Comparison of ENCODE assay signal across 1 cellular context in the genomic region with DNA sequence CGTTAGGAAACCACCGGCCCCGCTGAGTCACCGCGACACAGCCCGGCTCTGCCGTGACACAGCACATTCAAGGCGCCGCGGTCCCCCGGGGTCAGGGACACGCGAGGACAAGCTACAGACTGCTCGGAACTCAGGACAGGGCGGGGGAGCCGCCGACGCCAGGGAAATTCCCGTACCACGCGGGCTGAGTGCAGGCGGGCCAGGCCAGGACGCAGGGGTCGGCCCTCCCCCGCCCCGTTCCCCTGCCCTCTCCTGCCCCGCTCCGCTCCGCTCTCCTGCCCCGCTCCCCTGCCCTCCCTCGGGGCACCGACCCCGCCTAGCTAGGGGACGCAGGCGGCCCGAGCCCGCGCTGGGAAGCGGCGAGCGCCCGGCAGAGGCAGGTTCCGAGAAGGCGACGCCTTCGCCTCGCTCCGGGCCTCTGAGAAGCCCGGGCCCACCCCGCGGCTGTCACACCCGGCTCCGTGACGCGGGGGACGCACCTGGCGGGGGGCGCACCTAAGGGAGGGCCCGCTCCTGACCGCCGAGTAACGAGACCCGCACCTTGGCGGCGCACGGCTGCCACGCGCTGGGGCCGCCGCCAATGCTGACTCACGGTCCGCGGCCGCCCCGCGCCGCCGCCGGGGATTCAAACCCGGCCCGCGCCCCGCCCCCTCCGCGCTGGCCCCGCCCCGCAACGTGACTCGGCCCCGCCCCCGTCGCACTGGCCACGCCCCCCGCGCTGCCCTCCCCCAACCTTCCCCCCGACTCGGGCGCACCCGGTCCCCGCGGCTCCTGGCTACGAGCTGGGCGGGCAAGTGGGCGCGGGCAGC.
TF ChIP-seq lines count a peak whose summit lies in the region.

No MANE protein-coding gene starts in this region.

TF ChIP-seq in HEK293, 187 proteins besides CTCF, POLR2A, EP300 and RAD21 (continued from another document and continues in another):
- TF ChIP-seq, protein P1, sequence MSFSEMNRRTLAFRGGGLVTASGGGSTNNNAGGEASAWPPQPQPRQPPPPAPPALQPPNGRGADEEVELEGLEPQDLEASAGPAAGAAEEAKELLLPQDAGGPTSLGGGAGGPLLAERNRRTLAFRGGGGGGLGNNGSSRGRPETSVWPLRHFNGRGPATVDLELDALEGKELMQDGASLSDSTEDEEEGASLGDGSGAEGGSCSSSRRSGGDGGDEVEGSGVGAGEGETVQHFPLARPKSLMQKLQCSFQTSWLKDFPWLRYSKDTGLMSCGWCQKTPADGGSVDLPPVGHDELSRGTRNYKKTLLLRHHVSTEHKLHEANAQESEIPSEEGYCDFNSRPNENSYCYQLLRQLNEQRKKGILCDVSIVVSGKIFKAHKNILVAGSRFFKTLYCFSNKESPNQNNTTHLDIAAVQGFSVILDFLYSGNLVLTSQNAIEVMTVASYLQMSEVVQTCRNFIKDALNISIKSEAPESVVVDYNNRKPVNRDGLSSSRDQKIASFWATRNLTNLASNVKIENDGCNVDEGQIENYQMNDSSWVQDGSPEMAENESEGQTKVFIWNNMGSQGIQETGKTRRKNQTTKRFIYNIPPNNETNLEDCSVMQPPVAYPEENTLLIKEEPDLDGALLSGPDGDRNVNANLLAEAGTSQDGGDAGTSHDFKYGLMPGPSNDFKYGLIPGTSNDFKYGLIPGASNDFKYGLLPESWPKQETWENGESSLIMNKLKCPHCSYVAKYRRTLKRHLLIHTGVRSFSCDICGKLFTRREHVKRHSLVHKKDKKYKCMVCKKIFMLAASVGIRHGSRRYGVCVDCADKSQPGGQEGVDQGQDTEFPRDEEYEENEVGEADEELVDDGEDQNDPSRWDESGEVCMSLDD (tag by site-specific recombination; IDR thresholded peaks at IDR 0.05) = no peak
- TF ChIP-seq ZNF645 (tag by site-specific recombination; IDR thresholded peaks at IDR 0.05) (no peak), ZNF580 (tag by site-specific recombination; IDR thresholded peaks at IDR 0.05) (no peak), WT1 (tag by site-specific recombination; IDR thresholded peaks at IDR 0.05) (no peak), PRDM1 (tag by site-specific recombination; IDR thresholded peaks at IDR 0.05) (no peak), ZNF391 (tag by site-specific recombination; IDR thresholded peaks at IDR 0.05; ENCODE audit: borderline replicate concordance, low read depth) (0 out of 2 replicates have a peak, but pooled peaks have one; percentile 15), ZFP37 (tag by site-specific recombination; IDR thresholded peaks at IDR 0.05) (peak; percentile 58; the same call in 1 of the 2 replicates), ZNF175 (tag by site-specific recombination; IDR thresholded peaks at IDR 0.05) (no peak), PRDM10 (tag by site-specific recombination; IDR thresholded peaks at IDR 0.05) (peak; percentile 55; the same call in 1 of the 2 replicates), SETDB1 (IDR thresholded peaks at IDR 0.05; ENCODE audit: insufficient read length, low read length) (no peak), HOXD13 (CRISPR knock-in tag; IDR thresholded peaks at IDR 0.05; ENCODE audit: borderline replicate concordance) (no peak), ZNF544 (tag by site-specific recombination; IDR thresholded peaks at IDR 0.05) (no peak), GLIS2 (tag by site-specific recombination; IDR thresholded peaks at IDR 0.05) (peak; percentile 77), ZNF610 (tag by site-specific recombination; IDR thresholded peaks at IDR 0.05; ENCODE audit: borderline replicate concordance) (no peak), ZNF514 (tag by site-specific recombination; IDR thresholded peaks at IDR 0.05) (no peak), ZNF747 (tag by site-specific recombination; IDR thresholded peaks at IDR 0.05) (no peak), RBAK (tag by site-specific recombination; IDR thresholded peaks at IDR 0.05) (no peak), ZNF571 (tag by site-specific recombination; IDR thresholded peaks at IDR 0.05) (no peak), ZNF48 (tag by site-specific recombination; IDR thresholded peaks at IDR 0.05) (no peak), GLI4 (tag by site-specific recombination; IDR thresholded peaks at IDR 0.05) (no peak; the same call in 1 of the 2 replicates), ZNF423 (tag by site-specific recombination; IDR thresholded peaks at IDR 0.05) (no peak), ZNF76 (tag by site-specific recombination; IDR thresholded peaks at IDR 0.05; ENCODE audit: borderline replicate concordance, low read depth) (no peak), ZNF596 (tag by site-specific recombination; IDR thresholded peaks at IDR 0.05) (0 out of 2 replicates have a peak, but pooled peaks have one; percentile 10), SP3 (tag by site-specific recombination; IDR thresholded peaks at IDR 0.05) (peak; percentile 28), OVOL3 (tag by site-specific recombination; IDR thresholded peaks at IDR 0.05) (no peak), ZFP3 (tag by site-specific recombination; IDR thresholded peaks at IDR 0.05; ENCODE audit: low read depth) (no peak), ZNF670 (tag by site-specific recombination; IDR thresholded peaks at IDR 0.05; ENCODE audit: low read depth) (no peak), ZNF19 (tag by site-specific recombination; IDR thresholded peaks at IDR 0.05; ENCODE audit: low read depth) (no peak), ZBTB8A (tag by site-specific recombination; IDR thresholded peaks at IDR 0.05) (peak; percentile 89), ZNF223 (tag by site-specific recombination; IDR thresholded peaks at IDR 0.05) (no peak), ZNF792 (tag by site-specific recombination; IDR thresholded peaks at IDR 0.05) (no peak), ZNF2 (tag by site-specific recombination; IDR thresholded peaks at IDR 0.05) (peak; percentile 57; the same call in 1 of the 2 replicates), ZNF140 (tag by site-specific recombination; IDR thresholded peaks at IDR 0.05) (no peak), ZNF37A (tag by site-specific recombination; IDR thresholded peaks at IDR 0.05) (no peak), ZNF311 (tag by site-specific recombination; IDR thresholded peaks at IDR 0.05; ENCODE audit: borderline replicate concordance) (no peak), ZNF664 (tag by site-specific recombination; IDR thresholded peaks at IDR 0.05) (no peak), ZNF24 (tag by site-specific recombination; IDR thresholded peaks at IDR 0.05) (no peak)
- TF ChIP-seq, protein P2, sequence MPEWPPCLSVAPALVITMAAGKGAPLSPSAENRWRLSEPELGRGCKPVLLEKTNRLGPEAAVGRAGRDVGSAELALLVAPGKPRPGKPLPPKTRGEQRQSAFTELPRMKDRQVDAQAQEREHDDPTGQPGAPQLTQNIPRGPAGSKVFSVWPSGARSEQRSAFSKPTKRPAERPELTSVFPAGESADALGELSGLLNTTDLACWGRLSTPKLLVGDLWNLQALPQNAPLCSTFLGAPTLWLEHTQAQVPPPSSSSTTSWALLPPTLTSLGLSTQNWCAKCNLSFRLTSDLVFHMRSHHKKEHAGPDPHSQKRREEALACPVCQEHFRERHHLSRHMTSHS (tag by site-specific recombination; IDR thresholded peaks at IDR 0.05) = no peak
- TF ChIP-seq, protein P3, sequence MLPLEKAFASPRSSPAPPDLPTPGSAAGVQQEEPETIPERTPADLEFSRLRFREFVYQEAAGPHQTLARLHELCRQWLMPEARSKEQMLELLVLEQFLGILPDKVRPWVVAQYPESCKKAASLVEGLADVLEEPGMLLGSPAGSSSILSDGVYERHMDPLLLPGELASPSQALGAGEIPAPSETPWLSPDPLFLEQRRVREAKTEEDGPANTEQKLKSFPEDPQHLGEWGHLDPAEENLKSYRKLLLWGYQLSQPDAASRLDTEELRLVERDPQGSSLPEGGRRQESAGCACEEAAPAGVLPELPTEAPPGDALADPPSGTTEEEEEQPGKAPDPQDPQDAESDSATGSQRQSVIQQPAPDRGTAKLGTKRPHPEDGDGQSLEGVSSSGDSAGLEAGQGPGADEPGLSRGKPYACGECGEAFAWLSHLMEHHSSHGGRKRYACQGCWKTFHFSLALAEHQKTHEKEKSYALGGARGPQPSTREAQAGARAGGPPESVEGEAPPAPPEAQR (tag by site-specific recombination; IDR thresholded peaks at IDR 0.05) = no peak; the same call in 1 of the 2 replicates
- TF ChIP-seq, protein P4, sequence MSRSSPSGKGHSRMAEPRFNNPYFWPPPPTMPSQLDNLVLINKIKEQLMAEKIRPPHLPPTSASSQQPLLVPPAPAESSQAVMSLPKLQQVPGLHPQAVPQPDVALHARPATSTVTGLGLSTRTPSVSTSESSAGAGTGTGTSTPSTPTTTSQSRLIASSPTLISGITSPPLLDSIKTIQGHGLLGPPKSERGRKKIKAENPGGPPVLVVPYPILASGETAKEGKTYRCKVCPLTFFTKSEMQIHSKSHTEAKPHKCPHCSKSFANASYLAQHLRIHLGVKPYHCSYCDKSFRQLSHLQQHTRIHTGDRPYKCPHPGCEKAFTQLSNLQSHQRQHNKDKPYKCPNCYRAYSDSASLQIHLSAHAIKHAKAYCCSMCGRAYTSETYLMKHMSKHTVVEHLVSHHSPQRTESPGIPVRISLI (tag by site-specific recombination; IDR thresholded peaks at IDR 0.05) = no peak
- TF ChIP-seq, protein P5, sequence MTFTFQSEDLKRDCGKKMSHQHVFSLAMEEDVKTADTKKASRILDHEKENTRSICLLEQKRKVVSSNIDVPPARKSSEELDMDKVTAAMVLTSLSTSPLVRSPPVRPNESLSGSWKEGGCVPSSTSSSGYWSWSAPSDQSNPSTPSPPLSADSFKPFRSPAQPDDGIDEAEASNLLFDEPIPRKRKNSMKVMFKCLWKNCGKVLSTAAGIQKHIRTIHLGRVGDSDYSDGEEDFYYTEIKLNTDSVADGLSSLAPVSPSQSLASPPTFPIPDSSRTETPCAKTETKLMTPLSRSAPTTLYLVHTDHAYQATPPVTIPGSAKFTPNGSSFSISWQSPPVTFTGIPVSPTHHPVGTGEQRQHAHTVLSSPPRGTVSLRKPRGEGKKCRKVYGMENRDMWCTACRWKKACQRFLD (tag by site-specific recombination; IDR thresholded peaks at IDR 0.05) = no peak
- TF ChIP-seq, protein P6, sequence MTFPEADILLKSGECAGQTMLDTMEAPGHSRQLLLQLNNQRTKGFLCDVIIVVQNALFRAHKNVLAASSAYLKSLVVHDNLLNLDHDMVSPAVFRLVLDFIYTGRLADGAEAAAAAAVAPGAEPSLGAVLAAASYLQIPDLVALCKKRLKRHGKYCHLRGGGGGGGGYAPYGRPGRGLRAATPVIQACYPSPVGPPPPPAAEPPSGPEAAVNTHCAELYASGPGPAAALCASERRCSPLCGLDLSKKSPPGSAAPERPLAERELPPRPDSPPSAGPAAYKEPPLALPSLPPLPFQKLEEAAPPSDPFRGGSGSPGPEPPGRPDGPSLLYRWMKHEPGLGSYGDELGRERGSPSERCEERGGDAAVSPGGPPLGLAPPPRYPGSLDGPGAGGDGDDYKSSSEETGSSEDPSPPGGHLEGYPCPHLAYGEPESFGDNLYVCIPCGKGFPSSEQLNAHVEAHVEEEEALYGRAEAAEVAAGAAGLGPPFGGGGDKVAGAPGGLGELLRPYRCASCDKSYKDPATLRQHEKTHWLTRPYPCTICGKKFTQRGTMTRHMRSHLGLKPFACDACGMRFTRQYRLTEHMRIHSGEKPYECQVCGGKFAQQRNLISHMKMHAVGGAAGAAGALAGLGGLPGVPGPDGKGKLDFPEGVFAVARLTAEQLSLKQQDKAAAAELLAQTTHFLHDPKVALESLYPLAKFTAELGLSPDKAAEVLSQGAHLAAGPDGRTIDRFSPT (tag by site-specific recombination; IDR thresholded peaks at IDR 0.05) = peak; percentile 54
- TF ChIP-seq, protein P7, sequence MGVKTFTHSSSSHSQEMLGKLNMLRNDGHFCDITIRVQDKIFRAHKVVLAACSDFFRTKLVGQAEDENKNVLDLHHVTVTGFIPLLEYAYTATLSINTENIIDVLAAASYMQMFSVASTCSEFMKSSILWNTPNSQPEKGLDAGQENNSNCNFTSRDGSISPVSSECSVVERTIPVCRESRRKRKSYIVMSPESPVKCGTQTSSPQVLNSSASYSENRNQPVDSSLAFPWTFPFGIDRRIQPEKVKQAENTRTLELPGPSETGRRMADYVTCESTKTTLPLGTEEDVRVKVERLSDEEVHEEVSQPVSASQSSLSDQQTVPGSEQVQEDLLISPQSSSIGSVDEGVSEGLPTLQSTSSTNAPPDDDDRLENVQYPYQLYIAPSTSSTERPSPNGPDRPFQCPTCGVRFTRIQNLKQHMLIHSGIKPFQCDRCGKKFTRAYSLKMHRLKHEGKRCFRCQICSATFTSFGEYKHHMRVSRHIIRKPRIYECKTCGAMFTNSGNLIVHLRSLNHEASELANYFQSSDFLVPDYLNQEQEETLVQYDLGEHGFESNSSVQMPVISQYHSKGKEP (tag by site-specific recombination; IDR thresholded peaks at IDR 0.05) = no peak
